In the genomic region with DNA sequence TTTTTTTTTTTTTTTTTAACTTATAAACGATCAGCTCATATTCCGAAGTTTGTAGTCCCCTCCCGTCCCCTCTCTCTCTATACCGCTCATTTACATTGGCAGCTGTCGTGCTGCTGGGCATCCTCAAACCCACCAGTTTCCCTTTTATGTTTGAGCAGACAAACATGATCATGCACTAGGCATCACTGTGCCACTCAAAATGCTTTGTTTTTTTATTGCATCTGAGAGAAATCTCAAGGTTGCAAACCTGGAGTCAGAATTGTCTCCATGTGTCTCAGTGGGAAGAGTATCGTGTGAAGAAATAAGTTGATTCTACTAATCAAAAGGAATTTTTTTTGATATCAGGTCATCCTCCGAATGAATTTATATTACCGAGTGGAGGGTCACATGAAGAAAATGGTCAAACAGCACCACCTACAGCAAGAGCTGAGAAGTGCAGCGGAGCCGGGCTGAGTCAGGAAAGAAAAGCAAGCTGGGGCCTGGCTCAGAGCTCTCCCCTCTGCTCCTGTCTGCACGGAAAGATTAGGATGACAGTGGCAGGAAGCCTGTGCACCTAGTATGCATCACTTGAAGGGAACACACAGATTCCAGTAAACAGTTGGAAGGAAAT, we compare ENCODE assay signal across 10 cellular contexts. TPM values are rescaled to one million over a fixed set of nuclear protein-coding genes. Genes with fewer than 3 reads are reported as not detected.
DNase-seq lines count a peak whose midpoint lies in the region; ATAC-seq and TF ChIP-seq lines count a peak whose summit lies in the region.
"Not testable (repeated sequence)": the region's sequence is repeated elsewhere in the genome, so short reads cannot be mapped to it uniquely, and the experiment has no call there.
"Had no signal": no experiment of that assay in that cellular context is flagged by ENCODE, and none has a peak within 500 bp of the region (broad histone marks: within the 10 kb centered on the region; RNA-seq: fewer than 3 reads in every experiment).

No MANE protein-coding gene starts in this region.

- not testable (repeated sequence) for H3K9me3 ChIP-seq in DND-41 (ENCODE audit: insufficient read depth, low read length, severe bottlenecking); lung (ENCODE audit: control insufficient read depth in 2 of 2, insufficient read depth in 1 of 2, low read length in 1 of 2)

- not testable (repeated sequence) for H3K9me3 Mint-ChIP-seq in endothelial cell (ENCODE audit: unreplicated experiment)

- peak; percentile 34 for TF ChIP-seq CTCF in DND-41 (IDR thresholded peaks at IDR 0.05; ENCODE audit: borderline replicate concordance, extremely low read depth, low read length, poor library complexity, severe bottlenecking)
- TF ChIP-seq CTCF in endothelial cell (IDR thresholded peaks at IDR 0.05; ENCODE audit: unreplicated experiment): peak; percentile 68
- not testable (repeated sequence) for TF ChIP-seq CTCF in lung (IDR thresholded peaks at IDR 0.05; ENCODE audit: control extremely low read depth, extremely low read depth)

- not testable (repeated sequence) for H4K20me1 ChIP-seq in DND-41 (ENCODE audit: insufficient read depth, low read length)

- not testable (repeated sequence) for H3K36me3 ChIP-seq in DND-41 (ENCODE audit: insufficient read depth, low read length); lung (ENCODE audit: control insufficient read depth in 2 of 2, insufficient read depth in 2 of 2, low read length in 2 of 2)

- WGBS in lung, 2 donors: 12 to 13% methylated on average over 9 of the region's 11 CpGs

- DNase-seq in DND-41; endothelial cell (ENCODE audit: low spot score); lung (ENCODE audit: low spot score); stimulated activated naive CD8-positive, alpha-beta T cell treated with anti-CD3 and anti-CD28 coated beads, Interleukin-15, Interleukin-2, amounts not matched to agents 100 U/mL and 50 U/mL, for 24 hours: not testable (repeated sequence)

- H3K4me3 Mint-ChIP-seq in endothelial cell (ENCODE audit: unreplicated experiment): not testable (repeated sequence)

- H3K79me2 ChIP-seq in DND-41 (ENCODE audit: insufficient read depth, low read length): not testable (repeated sequence)

- ATAC-seq in DND-41 (ENCODE audit: insufficient read depth, low read depth): peak; percentile 88
- peak; percentile 80 for ATAC-seq in GM19395 (IDR thresholded peaks at IDR 0.05; ENCODE audit: unreplicated experiment)
- ATAC-seq in HG02623 (IDR thresholded peaks at IDR 0.05; ENCODE audit: unreplicated experiment): peak; percentile 68
- peak; percentile 77 for ATAC-seq in HG03460 (IDR thresholded peaks at IDR 0.05; ENCODE audit: unreplicated experiment)
- peak; percentile 60 to 72 for ATAC-seq in activated CD4-positive, CD25-positive, alpha-beta regulatory T cell treated with anti-CD3 and anti-CD28 coated beads, Interleukin-2, amount 50 U/mL, for 24 hours
- peak; percentile 86 for ATAC-seq in lung (ENCODE audit: insufficient read depth, low FRiP score)
- ATAC-seq in stimulated activated naive CD8-positive, alpha-beta T cell treated with anti-CD3 and anti-CD28 coated beads, Interleukin-15, Interleukin-2, amounts not matched to agents 100 U/mL and 50 U/mL, for 24 hours: peak; percentile 63

- H3K4me2 ChIP-seq in DND-41 (ENCODE audit: insufficient read depth, low read length): not testable (repeated sequence)

- H3K4me3 ChIP-seq in DND-41 (ENCODE audit: low read depth in 1 of 2, low read length in 2 of 2); lung: not testable (repeated sequence)

- not testable (repeated sequence) for H3K27me3 Mint-ChIP-seq in endothelial cell (ENCODE audit: unreplicated experiment)

- not testable (repeated sequence) for H3K36me3 Mint-ChIP-seq in endothelial cell (ENCODE audit: low read depth, unreplicated experiment)

- H2AFZ ChIP-seq in DND-41 (ENCODE audit: low read depth, low read length): not testable (repeated sequence)

- not testable (repeated sequence) for H3K4me1 Mint-ChIP-seq in endothelial cell (ENCODE audit: unreplicated experiment)

- H3K27ac ChIP-seq in DND-41 (ENCODE audit: low read length); lung (ENCODE audit: low read depth in 1 of 2, low read length in 1 of 2): not testable (repeated sequence)

- H3K27me3 ChIP-seq in DND-41 (ENCODE audit: insufficient read depth, low read length, poor library complexity); lung (ENCODE audit: control insufficient read depth, insufficient read depth): not testable (repeated sequence)

- not testable (repeated sequence) for H3K27ac Mint-ChIP-seq in endothelial cell (ENCODE audit: unreplicated experiment)

- not testable (repeated sequence) for H3K9ac ChIP-seq in DND-41 (ENCODE audit: low read depth, low read length)

- not testable (repeated sequence) for H3K4me1 ChIP-seq in DND-41 (ENCODE audit: insufficient read depth, low read length); lung (ENCODE audit: control insufficient read depth in 2 of 2, insufficient read depth in 2 of 2, low read length in 2 of 2)

RNA-seq across cellular contexts. Expression of gene FOXD4L6, which starts 39.9 kb away (rescaled TPM):
- total RNA-seq in endothelial cell (ENCODE audit: unreplicated experiment) (not detected), lung (under 1 TPM; 0.20 to 0.31 TPM)
- under 1 TPM in 1 of 2 donors, not detected in 1; 0.05 TPM for polyA plus RNA-seq in lung
- total RNA-seq: activated CD8-positive, alpha-beta memory T cell treated with anti-CD3 and anti-CD28 coated beads for 36 hours; Caco-2 had no signal
